Comparison of ENCODE assay signal across 10 cellular contexts in genomic region chr1:120850071-120850530, GRCh38. TPM values are rescaled to one million over a fixed set of nuclear protein-coding genes. Genes with fewer than 3 reads are reported as not detected.
DNase-seq lines count a peak whose midpoint lies in the region; ATAC-seq and TF ChIP-seq lines count a peak whose summit lies in the region.
"Not testable (repeated sequence)": the region's sequence is repeated elsewhere in the genome, so short reads cannot be mapped to it uniquely, and the experiment has no call there.
"Had no signal": no experiment of that assay in that cellular context is flagged by ENCODE, and none has a peak within 500 bp of the region (broad histone marks: within the 10 kb centered on the region; RNA-seq: fewer than 3 reads in every experiment).

No MANE protein-coding gene starts in this region.

- H2AFZ ChIP-seq in neuron (ENCODE audit: low read depth, low read length): not testable (repeated sequence)

- peak overlapping the region; percentile 56 for H3K4me3 ChIP-seq in DOHH2 (ENCODE audit: low read length)
- peak overlapping the region; percentile 36 for H3K4me3 ChIP-seq in neuron (ENCODE audit: low read length)
- not testable (repeated sequence) for H3K4me3 ChIP-seq in thymus (ENCODE audit: low read length)

- not testable (repeated sequence) for H3K9me3 Mint-ChIP-seq in activated CD8-positive, alpha-beta T cell treated with anti-CD3 and anti-CD28 coated beads, Interleukin-2, amount 10 ng/mL, durations not matched to agents 7 days and 5 days (ENCODE audit: insufficient read depth); immature natural killer cell

- DNase-seq in NCI-H446 (lab: John Stamatoyannopoulos, UW) (peak; percentile 81 to 85), dermis blood vessel endothelial cell (peak; percentile 17)
- DNase-seq in activated CD8-positive, alpha-beta T cell treated with anti-CD3 and anti-CD28 coated beads, Interleukin-2, amount 10 ng/mL, durations not matched to agents 7 days and 5 days; immature natural killer cell: not testable (repeated sequence)

- H3K27ac ChIP-seq in DOHH2 (ENCODE audit: low read depth, low read length) (peak overlapping the region; percentile 43), thymus (ENCODE audit: low read depth) (peak overlapping the region; percentile 31)

- H3K9me3 ChIP-seq in DOHH2 (ENCODE audit: control insufficient read depth, insufficient read depth, low read length); neuron (ENCODE audit: low read length); thymus (ENCODE audit: control insufficient read depth): not testable (repeated sequence)

- H3K79me2 ChIP-seq in DOHH2 (ENCODE audit: control insufficient read depth, low read length): not testable (repeated sequence)

- H3K4me1 Mint-ChIP-seq in activated CD8-positive, alpha-beta T cell treated with anti-CD3 and anti-CD28 coated beads, Interleukin-2, amount 10 ng/mL, durations not matched to agents 7 days and 5 days (ENCODE audit: low read depth): peaks cover 23% of the 10 kb centered on the region
- H3K4me1 Mint-ChIP-seq in immature natural killer cell: peaks cover 31% of the 10 kb centered on the region in 2 donors

- not testable (repeated sequence) for H3K36me3 ChIP-seq in DOHH2 (ENCODE audit: control insufficient read depth, low read length); neuron (ENCODE audit: insufficient read depth, low read length); thymus (ENCODE audit: control insufficient read depth, insufficient read depth)

- TF ChIP-seq CTCF in DOHH2 (IDR thresholded peaks at IDR 0.05; ENCODE audit: low read depth, low read length, poor library complexity, severe bottlenecking): not testable (repeated sequence)

- not testable (repeated sequence) for H3F3A ChIP-seq in DOHH2 (ENCODE audit: control insufficient read depth, insufficient read depth)

- H3K4me3 Mint-ChIP-seq in activated CD8-positive, alpha-beta T cell treated with anti-CD3 and anti-CD28 coated beads, Interleukin-2, amount 10 ng/mL, durations not matched to agents 7 days and 5 days: peak overlapping the region; percentile 72
- H3K4me3 Mint-ChIP-seq in immature natural killer cell: peak overlapping the region; percentile 83 to 93 (median 89)

- H3K27me3 Mint-ChIP-seq in activated CD8-positive, alpha-beta T cell treated with anti-CD3 and anti-CD28 coated beads, Interleukin-2, amount 10 ng/mL, durations not matched to agents 7 days and 5 days (ENCODE audit: low read depth): not testable (repeated sequence)
- H3K27me3 Mint-ChIP-seq in immature natural killer cell (ENCODE audit: low read depth in 3 of 3): peaks cover 7 to 11% (median 8%) of the 10 kb centered on the region in 3 donors

- not testable (repeated sequence) for H3K9me2 ChIP-seq in DOHH2 (replicated peaks; ENCODE audit: control insufficient read depth, low read length)

- peak; percentile 3 for ATAC-seq in HG02973 (IDR thresholded peaks at IDR 0.05; ENCODE audit: unreplicated experiment)
- peak; percentile 43 for ATAC-seq in activated CD8-positive, alpha-beta T cell treated with anti-CD3 and anti-CD28 coated beads, Interleukin-2, amount 10 ng/mL, durations not matched to agents 7 days and 5 days

- H3K36me3 Mint-ChIP-seq in activated CD8-positive, alpha-beta T cell treated with anti-CD3 and anti-CD28 coated beads, Interleukin-2, amount 10 ng/mL, durations not matched to agents 7 days and 5 days (ENCODE audit: low read depth); immature natural killer cell: not testable (repeated sequence)

- peak overlapping the region; percentile 65 for H3K4me2 ChIP-seq in DOHH2 (ENCODE audit: low read length)

- not testable (repeated sequence) for H3K27me3 ChIP-seq in DOHH2 (ENCODE audit: control insufficient read depth, low read length); neuron (ENCODE audit: insufficient read depth, low read length); thymus (ENCODE audit: control insufficient read depth, insufficient read depth)

- POLR2A ChIA-PET in activated CD8-positive, alpha-beta T cell treated with anti-CD3 and anti-CD28 coated beads, Interleukin-2, amount 10 ng/mL, durations not matched to agents 7 days and 5 days (lab: Charles Lee): interaction anchor here (1.3 kb wide), 1 partner anchor 92 kb away, joined by 29 read pairs; no protein-coding TSS in a partner anchor

- CTCF ChIA-PET in activated CD8-positive, alpha-beta T cell treated with anti-CD3 and anti-CD28 coated beads, Interleukin-2, amount 10 ng/mL, durations not matched to agents 7 days and 5 days (lab: Charles Lee): not testable (repeated sequence)

- peak overlapping the region; percentile 92 for H3K27ac Mint-ChIP-seq in activated CD8-positive, alpha-beta T cell treated with anti-CD3 and anti-CD28 coated beads, Interleukin-2, amount 10 ng/mL, durations not matched to agents 7 days and 5 days
- peak overlapping the region; percentile 88 to 98 (median 97) for H3K27ac Mint-ChIP-seq in immature natural killer cell

- H4K20me1 ChIP-seq in DOHH2 (ENCODE audit: control insufficient read depth, insufficient read depth, low read depth, low read length): not testable (repeated sequence)

- H3K4me1 ChIP-seq in DOHH2 (ENCODE audit: control insufficient read depth, low read length); neuron (ENCODE audit: insufficient read depth, low read length); thymus (ENCODE audit: control insufficient read depth, insufficient read depth, low read length): not testable (repeated sequence)

- WGBS in thymus: 0% methylated on average over 1 of the region's 14 CpGs

RNA-seq across cellular contexts. Expression of gene PPIAL4A, which starts 39.5 kb away (rescaled TPM):
- total RNA-seq in activated CD8-positive, alpha-beta T cell treated with anti-CD3 and anti-CD28 coated beads, Interleukin-2, amount 10 ng/mL, durations not matched to agents 7 days and 5 days: not detected
- not detected in 2 replicates for total RNA-seq in dermis blood vessel endothelial cell
- polyA plus RNA-seq in immature natural killer cell (not detected), thymus (not detected)
- total RNA-seq: lower lobe of right lung, upper lobe of right lung had no signal
